Comparison of ENCODE assay signal across 1 cellular context in the genomic region with DNA sequence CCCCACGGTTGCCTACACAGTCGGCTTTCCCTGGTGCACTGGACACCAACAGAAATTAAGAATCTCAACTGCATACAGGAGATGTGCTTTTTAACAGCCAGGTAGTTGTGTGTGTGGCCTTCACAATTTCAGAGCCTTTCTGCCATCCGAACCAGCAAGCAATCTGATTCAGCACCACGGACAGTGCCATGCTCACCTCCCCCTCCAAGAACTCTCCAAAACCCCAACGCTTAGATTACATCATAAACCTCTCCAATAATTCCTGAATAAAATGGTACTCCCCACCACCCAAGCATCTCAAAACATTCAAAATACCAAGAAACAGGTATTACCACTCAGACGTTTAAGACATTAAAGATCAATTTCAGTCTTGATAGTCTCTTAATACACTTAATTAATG.
TF ChIP-seq lines count a peak whose summit lies in the region.

No MANE protein-coding gene starts in this region.

TF ChIP-seq in WTC11, 78 proteins besides CTCF, POLR2A, EP300 and RAD21 (continued from another document):
- no peak for TF ChIP-seq AR (CRISPR knock-in tag; IDR thresholded peaks at IDR 0.05)
